Comparison of ENCODE assay signal across 10 cellular contexts in genomic region chr2:234960091-234961088, GRCh38. TPM values are rescaled to one million over a fixed set of nuclear protein-coding genes. Genes with fewer than 3 reads are reported as not detected.
DNase-seq lines count a peak whose midpoint lies in the region; ATAC-seq, FAIRE-seq and TF ChIP-seq lines count a peak whose summit lies in the region.
"Had no signal": no experiment of that assay in that cellular context is flagged by ENCODE, and none has a peak within 500 bp of the region (broad histone marks: within the 10 kb centered on the region; RNA-seq: fewer than 3 reads in every experiment).

No MANE protein-coding gene starts in this region.

- 82% methylated on average over 14 of the region's 14 CpGs for WGBS in mammary epithelial cell (ENCODE audit: low coverage, missing lambda C conversion rate)
- 88% methylated on average over 14 of the region's 14 CpGs for WGBS in HepG2 (ENCODE audit: low lambda C conversion rate)

- CTCF ChIA-PET in mammary epithelial cell (lab: Charles Lee; ENCODE audit: low non-redundant PET), result no interaction called here
- CTCF ChIA-PET in HepG2 (lab: Yijun Ruan, JAX; ENCODE audit: low intra/inter-chr PET ratio, low total read pairs), result no interaction called here

- no peak overlapping the region for H2AFZ ChIP-seq in mammary epithelial cell (ENCODE audit: low read depth, low read length)
- H2AFZ ChIP-seq in HepG2 (ENCODE audit: low read length), result no peak overlapping the region

- H3K9ac ChIP-seq in mammary epithelial cell (ENCODE audit: insufficient read depth, low read length) (no peak overlapping the region), HepG2 (ENCODE audit: insufficient read depth, low read depth, low read length) (no peak overlapping the region)

- intact Hi-C loops in breast epithelium (cut with DNase I; ENCODE audit: low total_unique reads), result no loop called here
- intact Hi-C loops in mammary epithelial cell (cut with micrococcal nuclease), result no loop called here
- intact Hi-C loops in HepG2 (cut with micrococcal nuclease; ENCODE audit: unreplicated experiment), result no loop called here

- H3K27me3 ChIP-seq in breast epithelium (no peaks in the 10 kb centered on the region), mammary epithelial cell (ENCODE audit: insufficient read depth, low read length) (no peaks in the 10 kb centered on the region), HepG2 (ENCODE audit: control insufficient read depth in 1 of 2, insufficient read depth in 2 of 2, low read length in 2 of 2) (no peaks in the 10 kb centered on the region)

- TF ChIP-seq EP300 in HepG2 (IDR thresholded peaks at IDR 0.05; ENCODE audit: low read depth in 2 of 2, low read length in 2 of 2) (no peak), HepG2 (CRISPR knock-in tag; IDR thresholded peaks at IDR 0.05; ENCODE audit: borderline replicate concordance) (no peak)

- H4K20me1 ChIP-seq in mammary epithelial cell (ENCODE audit: insufficient read depth, low read length) (no peaks in the 10 kb centered on the region), HepG2 (ENCODE audit: insufficient read depth, low read length) (peaks cover 95% of the 10 kb centered on the region)

- TF ChIP-seq CTCF in breast epithelium (IDR thresholded peaks at IDR 0.05) (no peak), mammary epithelial cell (conservative IDR thresholded peaks at IDR 0.05 in 1 of 2, IDR thresholded peaks at IDR 0.05 in 1 of 2; ENCODE audit: extremely low read depth in 1 of 2, insufficient read depth in 1 of 2, low read depth in 1 of 2, low read length in 2 of 2) (no peak), HepG2 (CRISPR knock-in tag; IDR thresholded peaks at IDR 0.05) (no peak)

- H3K9me3 ChIP-seq in breast epithelium, result no peaks in the 10 kb centered on the region
- H3K9me3 ChIP-seq in mammary epithelial cell (replicated peaks; ENCODE audit: insufficient read depth, low read length), result no peaks in the 10 kb centered on the region
- no peaks in the 10 kb centered on the region for H3K9me3 ChIP-seq in HepG2 (ENCODE audit: low read length)

- POLR2A ChIA-PET in HepG2 (lab: Yijun Ruan, JAX), result interaction anchor here (2.2 to 8.7 kb wide), 2 partner anchors 17 to 20 kb away, joined by 5 to 53 read pairs; no protein-coding TSS in a partner anchor

- H3K27ac ChIP-seq in breast epithelium (peak overlapping the region; percentile 28 to 29), mammary epithelial cell (ENCODE audit: insufficient read depth, low read depth, low read length) (no peak overlapping the region), HepG2 (ENCODE audit: extremely low read length, insufficient read depth, low read length) (no peak overlapping the region), temporal lobe (ENCODE audit: low read depth, low read length) (peak overlapping the region; percentile 75)

- no peak overlapping the region for H3K4me3 ChIP-seq in breast epithelium
- H3K4me3 ChIP-seq in mammary epithelial cell (replicated peaks in 1 of 3; ENCODE audit: insufficient read depth in 1 of 3, low read depth in 2 of 3, low read length in 3 of 3), result no peak overlapping the region
- H3K4me3 ChIP-seq in HepG2 (replicated peaks in 1 of 3; ENCODE audit: insufficient read depth in 1 of 3, low read depth in 2 of 3, low read length in 3 of 3), result no peak overlapping the region

- DNase-seq in breast epithelium (ENCODE audit: low spot score in 2 of 2) (peak in 1 of 2 donors; percentile 10), mammary epithelial cell (no peak), astrocyte of the hippocampus (ENCODE audit: low read depth, low spot score) (peak; percentile 50), HepG2 (ENCODE audit: low spot score) (no peak), AG20443 (ENCODE audit: low spot score) (no peak)
- no peak for DNase-seq in effector CD8-positive, alpha-beta T cell (lab: John Stamatoyannopoulos, UW)
- DNase-seq: activated T-cell treated with anti-CD3 and anti-CD28 coated beads for 4 hours, occipital lobe had no signal

- no peak for TF ChIP-seq POLR2A in breast epithelium (IDR thresholded peaks at IDR 0.05)
- no peak for TF ChIP-seq POLR2A in HepG2 (IDR thresholded peaks at IDR 0.05; ENCODE audit: insufficient read depth in 1 of 2, low read depth in 2 of 2, low read length in 2 of 2)

- H3K36me3 ChIP-seq in breast epithelium (no peaks in the 10 kb centered on the region), mammary epithelial cell (ENCODE audit: insufficient read depth, low read length) (peaks cover 2% of the 10 kb centered on the region), HepG2 (replicated peaks in 1 of 2; ENCODE audit: control insufficient read depth in 1 of 2, insufficient read depth in 2 of 2, low read length in 2 of 2) (peaks cover 3 to 36% of the 10 kb centered on the region in 2 experiments)

- H3K4me2 ChIP-seq in mammary epithelial cell (ENCODE audit: insufficient read depth, low read depth, low read length), result no peak overlapping the region
- H3K4me2 ChIP-seq in HepG2 (ENCODE audit: low read depth, low read length), result no peak overlapping the region

- in situ Hi-C loops in mammary epithelial cell (cut with MboI; ENCODE audit: low sequenced_read_pairs in 2 of 2), result no loop called here
- in situ Hi-C loops in HepG2 (cut with HindIII; ENCODE audit: extremely low pct_ligation_motif_present, low pct_unique_long_range_greater_than_20kb), result no loop called here

- TF ChIP-seq RAD21 in HepG2 (CRISPR knock-in tag; IDR thresholded peaks at IDR 0.05), result no peak

- H3K4me1 ChIP-seq in breast epithelium (peaks cover 0 to 14% of the 10 kb centered on the region in 2 donors), mammary epithelial cell (ENCODE audit: insufficient read depth, low read length) (peaks cover 37% of the 10 kb centered on the region), HepG2 (ENCODE audit: insufficient read depth, low read length) (peaks cover 90% of the 10 kb centered on the region)

- ATAC-seq in HepG2 (no peak), HG03135 (IDR thresholded peaks at IDR 0.05; ENCODE audit: unreplicated experiment) (no peak)

- BruUV-seq in mammary epithelial cell (replicated peaks; lab: Mats Ljungman, UMichigan) (no TSS peak), HepG2 (replicated peaks; lab: Mats Ljungman, UMichigan) (no TSS peak)

- dilution Hi-C loops in mammary epithelial cell (cut with HindIII; ENCODE audit: low sequenced_read_pairs), result no loop called here

- FAIRE-seq in HepG2 (lab: Jason Lieb, UNC), result no peak

- peaks cover 99% of the 10 kb centered on the region for H3K79me2 ChIP-seq in mammary epithelial cell (ENCODE audit: insufficient read depth, low read length)
- H3K79me2 ChIP-seq in HepG2 (ENCODE audit: insufficient read depth, low read length), result peaks cover 100% of the 10 kb centered on the region

TF ChIP-seq in HepG2, 621 proteins besides CTCF, POLR2A, EP300 and RAD21 (continues in another document):
- no peak for TF ChIP-seq SOX13 (IDR thresholded peaks at IDR 0.05)
- peak in 1 of 2 experiments; percentile 56; a peak in 2 of 4 replicates for TF ChIP-seq SOX13 (CRISPR knock-in tag; conservative IDR thresholded peaks at IDR 0.05 in 1 of 2, IDR thresholded peaks at IDR 0.05 in 1 of 2)
- no peak for TF ChIP-seq HNRNPLL (IDR thresholded peaks at IDR 0.05; ENCODE audit: low read depth, low read length, poor library complexity, severe bottlenecking)
- TF ChIP-seq, protein P1, sequence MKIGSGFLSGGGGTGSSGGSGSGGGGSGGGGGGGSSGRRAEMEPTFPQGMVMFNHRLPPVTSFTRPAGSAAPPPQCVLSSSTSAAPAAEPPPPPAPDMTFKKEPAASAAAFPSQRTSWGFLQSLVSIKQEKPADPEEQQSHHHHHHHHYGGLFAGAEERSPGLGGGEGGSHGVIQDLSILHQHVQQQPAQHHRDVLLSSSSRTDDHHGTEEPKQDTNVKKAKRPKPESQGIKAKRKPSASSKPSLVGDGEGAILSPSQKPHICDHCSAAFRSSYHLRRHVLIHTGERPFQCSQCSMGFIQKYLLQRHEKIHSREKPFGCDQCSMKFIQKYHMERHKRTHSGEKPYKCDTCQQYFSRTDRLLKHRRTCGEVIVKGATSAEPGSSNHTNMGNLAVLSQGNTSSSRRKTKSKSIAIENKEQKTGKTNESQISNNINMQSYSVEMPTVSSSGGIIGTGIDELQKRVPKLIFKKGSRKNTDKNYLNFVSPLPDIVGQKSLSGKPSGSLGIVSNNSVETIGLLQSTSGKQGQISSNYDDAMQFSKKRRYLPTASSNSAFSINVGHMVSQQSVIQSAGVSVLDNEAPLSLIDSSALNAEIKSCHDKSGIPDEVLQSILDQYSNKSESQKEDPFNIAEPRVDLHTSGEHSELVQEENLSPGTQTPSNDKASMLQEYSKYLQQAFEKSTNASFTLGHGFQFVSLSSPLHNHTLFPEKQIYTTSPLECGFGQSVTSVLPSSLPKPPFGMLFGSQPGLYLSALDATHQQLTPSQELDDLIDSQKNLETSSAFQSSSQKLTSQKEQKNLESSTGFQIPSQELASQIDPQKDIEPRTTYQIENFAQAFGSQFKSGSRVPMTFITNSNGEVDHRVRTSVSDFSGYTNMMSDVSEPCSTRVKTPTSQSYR (CRISPR knock-in tag; IDR thresholded peaks at IDR 0.05; ENCODE audit: borderline replicate concordance), result no peak

RNA-seq across cellular contexts. Expression of gene SH3BP4, which starts 8.6 kb away (rescaled TPM):
- total RNA-seq in breast epithelium, result 10 to 100 TPM; 28.5 to 73.6 (median 44.2) TPM
- total RNA-seq in mammary epithelial cell, result 10 to 100 TPM; 54.6 to 63.0 TPM
- polyA plus RNA-seq in mammary epithelial cell, result 36.8 TPM
- 66.1 TPM for polyA minus RNA-seq in mammary epithelial cell
- total RNA-seq in HepG2 (2016; rRNA removed; fragmentation: Illumina TruSeq; extraction: Trizol), result 34.6 and 44.3 TPM in 2 replicates
- total RNA-seq in HepG2 (2016; cell fraction: cytosol; rRNA removed; fragmentation: Illumina TruSeq; extraction: Trizol; ENCODE audit: low read depth), result 10.1 and 13.4 TPM in 2 replicates
- total RNA-seq in HepG2 (2016; cell fraction: insoluble cytoplasmic fraction; rRNA removed; fragmentation: Illumina TruSeq; extraction: Trizol), result 33.4 and 38.6 TPM in 2 replicates
- 23.4 and 24.2 TPM in 2 replicates for total RNA-seq in HepG2 (2016; cell fraction: membrane; rRNA removed; fragmentation: Illumina TruSeq; extraction: Trizol)
- 29.3 and 37.6 TPM in 2 replicates for total RNA-seq in HepG2 (2016; cell fraction: nucleus; rRNA removed; fragmentation: Illumina TruSeq; extraction: Trizol)
- polyA plus RNA-seq in HepG2 (2011; rRNA removed), result 99.1 and 101 TPM in 2 replicates
- 62.2 and 70.2 TPM in 2 replicates for polyA plus RNA-seq in HepG2 (2011; cell fraction: cytosol; rRNA removed)
- polyA plus RNA-seq in HepG2 (2011; cell fraction: nucleus; rRNA removed), result 57.3 and 58.3 TPM in 2 replicates
- 54.2 and 63.2 TPM in 2 replicates for polyA plus RNA-seq in HepG2 (2012)
- 12.1 and 15.0 TPM in 2 replicates for polyA plus RNA-seq in HepG2 (2016; cell fraction: cytosol; fragmentation: Illumina TruSeq; extraction: Trizol; ENCODE audit: low read depth)
- polyA plus RNA-seq in HepG2 (2016; cell fraction: insoluble cytoplasmic fraction; fragmentation: Illumina TruSeq; extraction: Trizol; ENCODE audit: low read depth), result 41.4 and 47.1 TPM in 2 replicates
- 16.0 and 16.3 TPM in 2 replicates for polyA plus RNA-seq in HepG2 (2016; cell fraction: membrane; fragmentation: Illumina TruSeq; extraction: Trizol; ENCODE audit: low read depth)
- polyA plus RNA-seq in HepG2 (2016; cell fraction: nucleus; fragmentation: Illumina TruSeq; extraction: Trizol; ENCODE audit: insufficient read depth, low read depth), result 33.7 and 37.2 TPM in 2 replicates
- 50.3 and 196 TPM in 2 replicates for polyA minus RNA-seq in HepG2 (2011; rRNA and poly(A)+ RNA removed; ENCODE audit: low replicate concordance)
- 58.1 and 67.7 TPM in 2 replicates for polyA minus RNA-seq in HepG2 (2011; cell fraction: cytosol; rRNA and poly(A)+ RNA removed)
- polyA minus RNA-seq in HepG2 (2011; cell fraction: nucleus; rRNA and poly(A)+ RNA removed), result 92.1 and 100 TPM in 2 replicates
- 8.4 TPM for total RNA-seq in temporal lobe

Comparison
In these comparisons a context has a peak if more than half of its experiments do, and no peak if none do; other contexts are left out.
1. H3K27ac ChIP-seq: peak in breast epithelium (2 of 2) and temporal lobe (single experiment); none in mammary epithelial cell (single experiment) and HepG2 (single experiment).